2 cellular contexts compared by ENCODE assay signal in the genomic region with DNA sequence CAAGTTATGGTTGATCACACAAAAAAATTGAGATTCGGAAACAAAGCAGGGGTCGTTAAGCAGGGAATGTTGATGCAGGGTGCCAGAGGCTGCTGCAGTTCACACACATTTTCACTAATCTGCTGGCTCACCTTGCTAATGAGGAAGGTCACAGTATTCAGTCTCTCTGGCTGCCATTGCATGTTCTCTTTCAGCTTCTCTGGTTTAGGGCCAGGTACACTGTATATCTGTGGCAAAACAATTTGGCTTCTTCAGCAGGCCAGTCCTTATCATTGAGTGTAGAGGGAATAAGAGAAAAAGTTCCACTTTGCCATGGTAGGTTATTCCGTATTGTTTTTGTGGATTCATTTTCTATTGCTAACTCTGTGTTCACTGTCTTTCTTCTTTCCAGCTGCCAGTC.
TF ChIP-seq lines count a peak whose summit lies in the region.

No MANE protein-coding gene starts in this region.

TF ChIP-seq in GM23338, 12 proteins besides CTCF, POLR2A, EP300 and RAD21 (continued from another document):
- TF ChIP-seq, protein P1, sequence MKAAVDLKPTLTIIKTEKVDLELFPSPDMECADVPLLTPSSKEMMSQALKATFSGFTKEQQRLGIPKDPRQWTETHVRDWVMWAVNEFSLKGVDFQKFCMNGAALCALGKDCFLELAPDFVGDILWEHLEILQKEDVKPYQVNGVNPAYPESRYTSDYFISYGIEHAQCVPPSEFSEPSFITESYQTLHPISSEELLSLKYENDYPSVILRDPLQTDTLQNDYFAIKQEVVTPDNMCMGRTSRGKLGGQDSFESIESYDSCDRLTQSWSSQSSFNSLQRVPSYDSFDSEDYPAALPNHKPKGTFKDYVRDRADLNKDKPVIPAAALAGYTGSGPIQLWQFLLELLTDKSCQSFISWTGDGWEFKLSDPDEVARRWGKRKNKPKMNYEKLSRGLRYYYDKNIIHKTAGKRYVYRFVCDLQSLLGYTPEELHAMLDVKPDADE (IDR thresholded peaks at IDR 0.05): no peak
- TF ChIP-seq POLR2AphosphoS5 (IDR thresholded peaks at IDR 0.05; ENCODE audit: low read depth) (no peak), EZH2 (IDR thresholded peaks at IDR 0.05; ENCODE audit: low read depth, unreplicated experiment) (no peak)
- TF ChIP-seq, protein P2, sequence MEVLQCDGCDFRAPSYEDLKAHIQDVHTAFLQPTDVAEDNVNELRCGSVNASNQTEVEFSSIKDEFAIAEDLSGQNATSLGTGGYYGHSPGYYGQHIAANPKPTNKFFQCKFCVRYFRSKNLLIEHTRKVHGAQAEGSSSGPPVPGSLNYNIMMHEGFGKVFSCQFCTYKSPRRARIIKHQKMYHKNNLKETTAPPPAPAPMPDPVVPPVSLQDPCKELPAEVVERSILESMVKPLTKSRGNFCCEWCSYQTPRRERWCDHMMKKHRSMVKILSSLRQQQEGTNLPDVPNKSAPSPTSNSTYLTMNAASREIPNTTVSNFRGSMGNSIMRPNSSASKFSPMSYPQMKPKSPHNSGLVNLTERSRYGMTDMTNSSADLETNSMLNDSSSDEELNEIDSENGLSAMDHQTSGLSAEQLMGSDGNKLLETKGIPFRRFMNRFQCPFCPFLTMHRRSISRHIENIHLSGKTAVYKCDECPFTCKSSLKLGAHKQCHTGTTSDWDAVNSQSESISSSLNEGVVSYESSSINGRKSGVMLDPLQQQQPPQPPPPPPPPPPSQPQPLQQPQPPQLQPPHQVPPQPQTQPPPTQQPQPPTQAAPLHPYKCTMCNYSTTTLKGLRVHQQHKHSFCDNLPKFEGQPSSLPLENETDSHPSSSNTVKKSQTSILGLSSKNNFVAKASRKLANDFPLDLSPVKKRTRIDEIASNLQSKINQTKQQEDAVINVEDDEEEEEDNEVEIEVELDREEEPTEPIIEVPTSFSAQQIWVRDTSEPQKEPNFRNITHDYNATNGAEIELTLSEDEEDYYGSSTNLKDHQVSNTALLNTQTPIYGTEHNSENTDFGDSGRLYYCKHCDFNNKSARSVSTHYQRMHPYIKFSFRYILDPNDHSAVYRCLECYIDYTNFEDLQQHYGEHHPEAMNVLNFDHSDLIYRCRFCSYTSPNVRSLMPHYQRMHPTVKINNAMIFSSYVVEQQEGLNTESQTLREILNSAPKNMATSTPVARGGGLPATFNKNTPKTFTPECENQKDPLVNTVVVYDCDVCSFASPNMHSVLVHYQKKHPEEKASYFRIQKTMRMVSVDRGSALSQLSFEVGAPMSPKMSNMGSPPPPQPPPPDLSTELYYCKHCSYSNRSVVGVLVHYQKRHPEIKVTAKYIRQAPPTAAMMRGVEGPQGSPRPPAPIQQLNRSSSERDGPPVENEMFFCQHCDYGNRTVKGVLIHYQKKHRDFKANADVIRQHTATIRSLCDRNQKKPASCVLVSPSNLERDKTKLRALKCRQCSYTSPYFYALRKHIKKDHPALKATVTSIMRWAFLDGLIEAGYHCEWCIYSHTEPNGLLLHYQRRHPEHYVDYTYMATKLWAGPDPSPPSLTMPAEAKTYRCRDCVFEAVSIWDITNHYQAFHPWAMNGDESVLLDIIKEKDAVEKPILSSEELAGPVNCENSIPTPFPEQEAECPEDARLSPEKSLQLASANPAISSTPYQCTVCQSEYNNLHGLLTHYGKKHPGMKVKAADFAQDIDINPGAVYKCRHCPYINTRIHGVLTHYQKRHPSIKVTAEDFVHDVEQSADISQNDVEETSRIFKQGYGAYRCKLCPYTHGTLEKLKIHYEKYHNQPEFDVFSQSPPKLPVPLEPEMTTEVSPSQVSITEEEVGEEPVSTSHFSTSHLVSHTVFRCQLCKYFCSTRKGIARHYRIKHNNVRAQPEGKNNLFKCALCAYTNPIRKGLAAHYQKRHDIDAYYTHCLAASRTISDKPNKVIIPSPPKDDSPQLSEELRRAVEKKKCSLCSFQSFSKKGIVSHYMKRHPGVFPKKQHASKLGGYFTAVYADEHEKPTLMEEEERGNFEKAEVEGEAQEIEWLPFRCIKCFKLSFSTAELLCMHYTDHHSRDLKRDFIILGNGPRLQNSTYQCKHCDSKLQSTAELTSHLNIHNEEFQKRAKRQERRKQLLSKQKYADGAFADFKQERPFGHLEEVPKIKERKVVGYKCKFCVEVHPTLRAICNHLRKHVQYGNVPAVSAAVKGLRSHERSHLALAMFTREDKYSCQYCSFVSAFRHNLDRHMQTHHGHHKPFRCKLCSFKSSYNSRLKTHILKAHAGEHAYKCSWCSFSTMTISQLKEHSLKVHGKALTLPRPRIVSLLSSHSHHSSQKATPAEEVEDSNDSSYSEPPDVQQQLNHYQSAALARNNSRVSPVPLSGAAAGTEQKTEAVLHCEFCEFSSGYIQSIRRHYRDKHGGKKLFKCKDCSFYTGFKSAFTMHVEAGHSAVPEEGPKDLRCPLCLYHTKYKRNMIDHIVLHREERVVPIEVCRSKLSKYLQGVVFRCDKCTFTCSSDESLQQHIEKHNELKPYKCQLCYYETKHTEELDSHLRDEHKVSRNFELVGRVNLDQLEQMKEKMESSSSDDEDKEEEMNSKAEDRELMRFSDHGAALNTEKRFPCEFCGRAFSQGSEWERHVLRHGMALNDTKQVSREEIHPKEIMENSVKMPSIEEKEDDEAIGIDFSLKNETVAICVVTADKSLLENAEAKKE (CRISPR knock-in tag; IDR thresholded peaks at IDR 0.05): no peak

TF ChIP-seq in H1, 55 proteins besides CTCF, POLR2A, EP300 and RAD21 (continued from another document):
- TF ChIP-seq, protein P3, sequence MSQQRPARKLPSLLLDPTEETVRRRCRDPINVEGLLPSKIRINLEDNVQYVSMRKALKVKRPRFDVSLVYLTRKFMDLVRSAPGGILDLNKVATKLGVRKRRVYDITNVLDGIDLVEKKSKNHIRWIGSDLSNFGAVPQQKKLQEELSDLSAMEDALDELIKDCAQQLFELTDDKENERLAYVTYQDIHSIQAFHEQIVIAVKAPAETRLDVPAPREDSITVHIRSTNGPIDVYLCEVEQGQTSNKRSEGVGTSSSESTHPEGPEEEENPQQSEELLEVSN (IDR thresholded peaks at IDR 0.05): no peak
- TF ChIP-seq, protein P4, sequence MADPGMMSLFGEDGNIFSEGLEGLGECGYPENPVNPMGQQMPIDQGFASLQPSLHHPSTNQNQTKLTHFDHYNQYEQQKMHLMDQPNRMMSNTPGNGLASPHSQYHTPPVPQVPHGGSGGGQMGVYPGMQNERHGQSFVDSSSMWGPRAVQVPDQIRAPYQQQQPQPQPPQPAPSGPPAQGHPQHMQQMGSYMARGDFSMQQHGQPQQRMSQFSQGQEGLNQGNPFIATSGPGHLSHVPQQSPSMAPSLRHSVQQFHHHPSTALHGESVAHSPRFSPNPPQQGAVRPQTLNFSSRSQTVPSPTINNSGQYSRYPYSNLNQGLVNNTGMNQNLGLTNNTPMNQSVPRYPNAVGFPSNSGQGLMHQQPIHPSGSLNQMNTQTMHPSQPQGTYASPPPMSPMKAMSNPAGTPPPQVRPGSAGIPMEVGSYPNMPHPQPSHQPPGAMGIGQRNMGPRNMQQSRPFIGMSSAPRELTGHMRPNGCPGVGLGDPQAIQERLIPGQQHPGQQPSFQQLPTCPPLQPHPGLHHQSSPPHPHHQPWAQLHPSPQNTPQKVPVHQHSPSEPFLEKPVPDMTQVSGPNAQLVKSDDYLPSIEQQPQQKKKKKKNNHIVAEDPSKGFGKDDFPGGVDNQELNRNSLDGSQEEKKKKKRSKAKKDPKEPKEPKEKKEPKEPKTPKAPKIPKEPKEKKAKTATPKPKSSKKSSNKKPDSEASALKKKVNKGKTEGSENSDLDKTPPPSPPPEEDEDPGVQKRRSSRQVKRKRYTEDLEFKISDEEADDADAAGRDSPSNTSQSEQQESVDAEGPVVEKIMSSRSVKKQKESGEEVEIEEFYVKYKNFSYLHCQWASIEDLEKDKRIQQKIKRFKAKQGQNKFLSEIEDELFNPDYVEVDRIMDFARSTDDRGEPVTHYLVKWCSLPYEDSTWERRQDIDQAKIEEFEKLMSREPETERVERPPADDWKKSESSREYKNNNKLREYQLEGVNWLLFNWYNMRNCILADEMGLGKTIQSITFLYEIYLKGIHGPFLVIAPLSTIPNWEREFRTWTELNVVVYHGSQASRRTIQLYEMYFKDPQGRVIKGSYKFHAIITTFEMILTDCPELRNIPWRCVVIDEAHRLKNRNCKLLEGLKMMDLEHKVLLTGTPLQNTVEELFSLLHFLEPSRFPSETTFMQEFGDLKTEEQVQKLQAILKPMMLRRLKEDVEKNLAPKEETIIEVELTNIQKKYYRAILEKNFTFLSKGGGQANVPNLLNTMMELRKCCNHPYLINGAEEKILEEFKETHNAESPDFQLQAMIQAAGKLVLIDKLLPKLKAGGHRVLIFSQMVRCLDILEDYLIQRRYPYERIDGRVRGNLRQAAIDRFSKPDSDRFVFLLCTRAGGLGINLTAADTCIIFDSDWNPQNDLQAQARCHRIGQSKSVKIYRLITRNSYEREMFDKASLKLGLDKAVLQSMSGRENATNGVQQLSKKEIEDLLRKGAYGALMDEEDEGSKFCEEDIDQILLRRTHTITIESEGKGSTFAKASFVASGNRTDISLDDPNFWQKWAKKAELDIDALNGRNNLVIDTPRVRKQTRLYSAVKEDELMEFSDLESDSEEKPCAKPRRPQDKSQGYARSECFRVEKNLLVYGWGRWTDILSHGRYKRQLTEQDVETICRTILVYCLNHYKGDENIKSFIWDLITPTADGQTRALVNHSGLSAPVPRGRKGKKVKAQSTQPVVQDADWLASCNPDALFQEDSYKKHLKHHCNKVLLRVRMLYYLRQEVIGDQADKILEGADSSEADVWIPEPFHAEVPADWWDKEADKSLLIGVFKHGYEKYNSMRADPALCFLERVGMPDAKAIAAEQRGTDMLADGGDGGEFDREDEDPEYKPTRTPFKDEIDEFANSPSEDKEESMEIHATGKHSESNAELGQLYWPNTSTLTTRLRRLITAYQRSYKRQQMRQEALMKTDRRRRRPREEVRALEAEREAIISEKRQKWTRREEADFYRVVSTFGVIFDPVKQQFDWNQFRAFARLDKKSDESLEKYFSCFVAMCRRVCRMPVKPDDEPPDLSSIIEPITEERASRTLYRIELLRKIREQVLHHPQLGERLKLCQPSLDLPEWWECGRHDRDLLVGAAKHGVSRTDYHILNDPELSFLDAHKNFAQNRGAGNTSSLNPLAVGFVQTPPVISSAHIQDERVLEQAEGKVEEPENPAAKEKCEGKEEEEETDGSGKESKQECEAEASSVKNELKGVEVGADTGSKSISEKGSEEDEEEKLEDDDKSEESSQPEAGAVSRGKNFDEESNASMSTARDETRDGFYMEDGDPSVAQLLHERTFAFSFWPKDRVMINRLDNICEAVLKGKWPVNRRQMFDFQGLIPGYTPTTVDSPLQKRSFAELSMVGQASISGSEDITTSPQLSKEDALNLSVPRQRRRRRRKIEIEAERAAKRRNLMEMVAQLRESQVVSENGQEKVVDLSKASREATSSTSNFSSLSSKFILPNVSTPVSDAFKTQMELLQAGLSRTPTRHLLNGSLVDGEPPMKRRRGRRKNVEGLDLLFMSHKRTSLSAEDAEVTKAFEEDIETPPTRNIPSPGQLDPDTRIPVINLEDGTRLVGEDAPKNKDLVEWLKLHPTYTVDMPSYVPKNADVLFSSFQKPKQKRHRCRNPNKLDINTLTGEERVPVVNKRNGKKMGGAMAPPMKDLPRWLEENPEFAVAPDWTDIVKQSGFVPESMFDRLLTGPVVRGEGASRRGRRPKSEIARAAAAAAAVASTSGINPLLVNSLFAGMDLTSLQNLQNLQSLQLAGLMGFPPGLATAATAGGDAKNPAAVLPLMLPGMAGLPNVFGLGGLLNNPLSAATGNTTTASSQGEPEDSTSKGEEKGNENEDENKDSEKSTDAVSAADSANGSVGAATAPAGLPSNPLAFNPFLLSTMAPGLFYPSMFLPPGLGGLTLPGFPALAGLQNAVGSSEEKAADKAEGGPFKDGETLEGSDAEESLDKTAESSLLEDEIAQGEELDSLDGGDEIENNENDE (IDR thresholded peaks at IDR 0.05; ENCODE audit: insufficient replicate concordance, low read length): no peak
- no peak for TF ChIP-seq SAP30 (IDR thresholded peaks at IDR 0.05; ENCODE audit: insufficient read depth, insufficient replicate concordance, low read length)
- TF ChIP-seq EZH2 (IDR thresholded peaks at IDR 0.05; ENCODE audit: low read depth, low read length, severe bottlenecking): no peak
- no peak for TF ChIP-seq RXRA (IDR thresholded peaks at IDR 0.05; ENCODE audit: insufficient read depth, low read depth, low read length)
- no peak for TF ChIP-seq GABPA (IDR thresholded peaks at IDR 0.05; ENCODE audit: borderline replicate concordance, insufficient read depth, low read length)
